ENCODE assay signal across 1 cellular context in genomic region chr2:156293382-156293781, GRCh38. TPM values are rescaled to one million over a fixed set of nuclear protein-coding genes. Genes with fewer than 3 reads are reported as not detected.
"Had no signal": no experiment of that assay in that cellular context is flagged by ENCODE, and none has a peak within 500 bp of the region (broad histone marks: within the 10 kb centered on the region; RNA-seq: fewer than 3 reads in every experiment).

No MANE protein-coding gene starts in this region.

RNA-seq across cellular contexts. Expression of gene NR4A2, which starts 39.1 kb away (rescaled TPM):
- total RNA-seq: G401 had no signal
